29 cellular contexts compared by ENCODE assay signal in genomic region chr11:92711913-92712312, GRCh38.
"Had no signal": no experiment of that assay in that cellular context is flagged by ENCODE, and none has a peak within 500 bp of the region (broad histone marks: within the 10 kb centered on the region; RNA-seq: fewer than 3 reads in every experiment).

No MANE protein-coding gene starts in this region.

- H3K36me3 Mint-ChIP-seq: activated naive CD4-positive, alpha-beta T cell treated with anti-CD3 and anti-CD28 coated beads, Interleukin-2, amount 50 U/mL, for 72 hours; natural killer cell treated with Interleukin-12 subunit alpha and Interleukin-12 subunit beta and Interleukin-15 and Interleukin-18, amount 100 ng/mL, for 72 hours; stimulated activated naive B cell treated with anti-CD40 and anti-IgM and Interleukin-4, amounts not matched to agents 10 μg/mL and 1 μg/mL and 100 μg/mL, for 72 hours had no signal

- H3K27ac ChIP-seq: coronary artery, epithelial cell of prostate, pancreas, testis, vagina had no signal

- ATAC-seq: activated CD4-positive, alpha-beta T cell treated with anti-CD3 and anti-CD28 coated beads for 36 hours; activated naive CD4-positive, alpha-beta T cell treated with anti-CD3 and anti-CD28 coated beads, Interleukin-2, amount 50 U/mL, for 72 hours; activated T-helper 17 cell treated with anti-CD3 and anti-CD28 coated beads, Interleukin-2, amount 50 U/mL, for 72 hours; left cardiac atrium; natural killer cell treated with Interleukin-12 subunit alpha and Interleukin-12 subunit beta and Interleukin-15 and Interleukin-18, amount 100 ng/mL, for 72 hours; pancreas; right cardiac atrium; stimulated activated naive B cell treated with anti-CD40 and anti-IgM and Interleukin-4, amounts not matched to agents 10 μg/mL and 1 μg/mL and 100 μg/mL, for 72 hours had no signal

- H3K27me3 ChIP-seq: heart right ventricle, pancreas, testis, vagina had no signal

- H3K4me1 ChIP-seq: pancreas, testis, vagina had no signal

- H3K4me3 Mint-ChIP-seq: activated B cell treated with CpG ODN at 0.5 μM for 24 hours; activated CD4-positive, alpha-beta T cell treated with anti-CD3 and anti-CD28 coated beads for 36 hours; activated T-cell treated with anti-CD3 and anti-CD28 coated beads, Interleukin-2, amount 50 U/mL, for 24 hours; activated T-helper 17 cell treated with anti-CD3 and anti-CD28 coated beads, Interleukin-2, amount 50 U/mL, for 72 hours; central memory CD8-positive, alpha-beta T cell; endodermal cell; natural killer cell treated with Interleukin-12 subunit alpha and Interleukin-12 subunit beta and Interleukin-15 and Interleukin-18, amount 100 ng/mL, for 72 hours; stimulated activated naive B cell treated with anti-CD40 and anti-IgM and Interleukin-4, amounts not matched to agents 10 μg/mL and 1 μg/mL and 100 μg/mL, for 72 hours had no signal

- H3K4me1 Mint-ChIP-seq: activated B cell treated with CpG ODN at 0.5 μM for 24 hours; activated CD4-positive, alpha-beta T cell treated with anti-CD3 and anti-CD28 coated beads for 36 hours; activated T-helper 17 cell treated with anti-CD3 and anti-CD28 coated beads, Interleukin-2, amount 50 U/mL, for 72 hours; central memory CD8-positive, alpha-beta T cell; stimulated activated naive B cell treated with anti-CD40 and anti-IgM and Interleukin-4, amounts not matched to agents 10 μg/mL and 1 μg/mL and 100 μg/mL, for 72 hours had no signal

- H3K4me2 ChIP-seq: smooth muscle cell had no signal

- DNase-seq: activated B cell treated with CpG ODN at 0.5 μM for 24 hours; activated CD4-positive, alpha-beta T cell treated with anti-CD3 and anti-CD28 coated beads for 36 hours; activated CD4-positive, alpha-beta T cell treated with anti-CD3 and anti-CD28 coated beads, Interleukin-2, amount 50 U/mL, for 4 hours; activated CD8-positive, alpha-beta memory T cell treated with anti-CD3 and anti-CD28 coated beads for 24 hours; activated CD8-positive, alpha-beta memory T cell treated with anti-CD3 and anti-CD28 coated beads, Interleukin-2, amount 50 U/mL, for 4 hours; activated T-cell treated with anti-CD3 and anti-CD28 coated beads, Interleukin-2, amount 50 U/mL, for 24 hours; aorta; endodermal cell; heart right ventricle; islet precursor cell; left cardiac atrium; midbrain; pancreas; right cardiac atrium; stimulated activated CD4-positive, alpha-beta T cell treated with anti-CD3 and anti-CD28 coated beads, Interleukin-15, amount 100 ng/mL, for 24 hours; stimulated activated CD4-positive, alpha-beta T cell treated with anti-CD3 and anti-CD28 coated beads, Interleukin-2, amount 100 ng/mL, for 48 hours; stimulated activated CD8-positive, alpha-beta memory T cell treated with anti-CD3 and anti-CD28 coated beads, Interleukin-4, amount 100 ng/mL, for 48 hours; stimulated activated naive B cell treated with anti-CD40 and anti-IgM and Interleukin-4, amounts not matched to agents 10 μg/mL and 1 μg/mL and 100 μg/mL, for 72 hours; T1000; testis; trophoblast cell had no signal

- H3K27me3 Mint-ChIP-seq: activated B cell treated with CpG ODN at 0.5 μM for 24 hours; activated CD4-positive, alpha-beta T cell treated with anti-CD3 and anti-CD28 coated beads for 36 hours; activated T-cell treated with anti-CD3 and anti-CD28 coated beads, Interleukin-2, amount 50 U/mL, for 24 hours; activated T-helper 17 cell treated with anti-CD3 and anti-CD28 coated beads, Interleukin-2, amount 50 U/mL, for 72 hours; central memory CD8-positive, alpha-beta T cell; natural killer cell treated with Interleukin-12 subunit alpha and Interleukin-12 subunit beta and Interleukin-15 and Interleukin-18, amount 100 ng/mL, for 72 hours; stimulated activated naive B cell treated with anti-CD40 and anti-IgM and Interleukin-4, amounts not matched to agents 10 μg/mL and 1 μg/mL and 100 μg/mL, for 72 hours had no signal

- H3K36me3 ChIP-seq: heart right ventricle, pancreas, vagina had no signal

- H3K4me3 ChIP-seq: coronary artery, heart right ventricle, pancreas, smooth muscle cell, testis, vagina had no signal

- H3K9me3 Mint-ChIP-seq: activated B cell treated with CpG ODN at 0.5 μM for 24 hours; activated T-helper 17 cell treated with anti-CD3 and anti-CD28 coated beads, Interleukin-2, amount 50 U/mL, for 72 hours; endodermal cell; stimulated activated naive B cell treated with anti-CD40 and anti-IgM and Interleukin-4, amounts not matched to agents 10 μg/mL and 1 μg/mL and 100 μg/mL, for 72 hours had no signal

- H3K27ac Mint-ChIP-seq: activated B cell treated with CpG ODN at 0.5 μM for 24 hours; activated CD4-positive, alpha-beta T cell treated with anti-CD3 and anti-CD28 coated beads for 36 hours; activated naive CD4-positive, alpha-beta T cell treated with anti-CD3 and anti-CD28 coated beads, Interleukin-2, amount 50 U/mL, for 72 hours; activated T-cell treated with anti-CD3 and anti-CD28 coated beads, Interleukin-2, amount 50 U/mL, for 24 hours; activated T-helper 17 cell treated with anti-CD3 and anti-CD28 coated beads, Interleukin-2, amount 50 U/mL, for 72 hours; endodermal cell; natural killer cell treated with Interleukin-12 subunit alpha and Interleukin-12 subunit beta and Interleukin-15 and Interleukin-18, amount 100 ng/mL, for 72 hours; stimulated activated naive B cell treated with anti-CD40 and anti-IgM and Interleukin-4, amounts not matched to agents 10 μg/mL and 1 μg/mL and 100 μg/mL, for 72 hours had no signal
